In the genomic region with DNA sequence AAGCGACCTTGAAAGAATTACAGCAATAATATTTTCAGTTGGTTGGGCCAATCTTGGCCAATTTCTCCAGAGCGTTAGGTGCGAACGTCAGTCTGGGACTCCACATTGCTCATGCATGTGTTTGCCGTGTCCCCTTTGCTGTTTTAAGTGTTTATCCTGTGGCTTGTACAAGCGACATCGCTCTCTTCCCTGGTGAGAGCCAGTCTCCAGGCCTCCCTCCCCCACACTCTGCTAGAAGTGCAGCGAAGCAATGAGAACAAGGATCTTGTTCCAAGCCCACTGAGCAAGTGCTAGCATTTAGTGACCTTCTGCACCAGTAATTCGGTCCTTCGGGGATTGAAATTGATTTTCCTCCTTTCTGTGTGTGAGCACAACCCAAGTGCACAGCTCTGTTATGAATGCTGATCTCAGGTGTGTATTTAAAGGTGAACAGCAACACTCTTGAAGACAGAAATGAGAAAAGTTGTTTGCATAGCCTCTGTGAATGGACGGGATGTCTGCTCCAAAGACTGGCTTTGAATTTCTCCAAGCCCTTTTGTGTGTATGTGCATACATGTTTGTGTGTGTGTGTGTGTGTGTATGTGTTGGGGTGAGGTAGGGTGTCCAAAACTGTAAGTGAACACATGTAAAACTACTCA, we compare ENCODE assay signal across 14 cellular contexts.
"Had no signal": no experiment of that assay in that cellular context is flagged by ENCODE, and none has a peak within 500 bp of the region (broad histone marks: within the 10 kb centered on the region; RNA-seq: fewer than 3 reads in every experiment).

No MANE protein-coding gene starts in this region.

- H3K27ac ChIP-seq: dorsolateral prefrontal cortex had no signal

- H3K27me3 ChIP-seq: dorsolateral prefrontal cortex had no signal

- ATAC-seq: esophagus mucosa; left cardiac atrium; naive thymus-derived CD4-positive, alpha-beta T cell; stimulated activated naive CD8-positive, alpha-beta T cell treated with anti-CD3 and anti-CD28 coated beads, Interleukin-15, Interleukin-2, amounts not matched to agents 100 U/mL and 50 U/mL, for 24 hours had no signal

- DNase-seq: activated CD4-positive, alpha-beta memory T cell treated with anti-CD3 and anti-CD28 coated beads for 36 hours; activated gamma-delta T cell; activated naive CD8-positive, alpha-beta T cell treated with anti-CD3 and anti-CD28 coated beads for 36 hours; activated T-cell treated with anti-CD3 and anti-CD28 coated beads, Interleukin-2, amount 50 U/mL, for 48 hours; cerebellar nuclear complex; dorsolateral prefrontal cortex; immature natural killer cell; left cardiac atrium; naive thymus-derived CD4-positive, alpha-beta T cell; stimulated activated CD4-positive, alpha-beta T cell treated with anti-CD3 and anti-CD28 coated beads, Interleukin-4, amount 100 ng/mL, for 1 hour; stimulated activated CD8-positive, alpha-beta memory T cell treated with anti-CD3 and anti-CD28 coated beads, Interleukin-4, amount 100 ng/mL, for 48 hours; stimulated activated naive CD8-positive, alpha-beta T cell treated with anti-CD3 and anti-CD28 coated beads, Interleukin-15, Interleukin-2, amounts not matched to agents 100 U/mL and 50 U/mL, for 24 hours; T1000 had no signal

- H3K4me3 ChIP-seq: dorsolateral prefrontal cortex had no signal

- H3K4me3 Mint-ChIP-seq: activated CD4-positive, alpha-beta memory T cell treated with anti-CD3 and anti-CD28 coated beads for 36 hours; activated naive CD8-positive, alpha-beta T cell treated with anti-CD3 and anti-CD28 coated beads for 36 hours; immature natural killer cell; naive thymus-derived CD4-positive, alpha-beta T cell had no signal

- H3K9me3 Mint-ChIP-seq: activated CD4-positive, alpha-beta memory T cell treated with anti-CD3 and anti-CD28 coated beads for 36 hours; activated naive CD8-positive, alpha-beta T cell treated with anti-CD3 and anti-CD28 coated beads for 36 hours; immature natural killer cell; naive thymus-derived CD4-positive, alpha-beta T cell had no signal

- H3K27me3 Mint-ChIP-seq: activated CD4-positive, alpha-beta memory T cell treated with anti-CD3 and anti-CD28 coated beads for 36 hours; activated naive CD8-positive, alpha-beta T cell treated with anti-CD3 and anti-CD28 coated beads for 36 hours had no signal

- H3K27ac Mint-ChIP-seq: activated CD4-positive, alpha-beta memory T cell treated with anti-CD3 and anti-CD28 coated beads for 36 hours; activated naive CD8-positive, alpha-beta T cell treated with anti-CD3 and anti-CD28 coated beads for 36 hours; immature natural killer cell; naive thymus-derived CD4-positive, alpha-beta T cell had no signal

- H3K36me3 Mint-ChIP-seq: activated CD4-positive, alpha-beta memory T cell treated with anti-CD3 and anti-CD28 coated beads for 36 hours; activated naive CD8-positive, alpha-beta T cell treated with anti-CD3 and anti-CD28 coated beads for 36 hours; immature natural killer cell; naive thymus-derived CD4-positive, alpha-beta T cell had no signal
